Comparison of ENCODE assay signal across 29 cellular contexts in genomic region chr10:72508033-72508432, GRCh38.
"Had no signal": no experiment of that assay in that cellular context is flagged by ENCODE, and none has a peak within 500 bp of the region (broad histone marks: within the 10 kb centered on the region; RNA-seq: fewer than 3 reads in every experiment).

No MANE protein-coding gene starts in this region.

- H3K9me3 ChIP-seq: colonic mucosa, lower lobe of right lung had no signal

- H3K27me3 Mint-ChIP-seq: dendritic cell treated with granulocyte-macrophage colony-stimulating factor and Interleukin-4, amounts not matched to agents 40 ng/mL and 50 ng/mL, for 4 days; effector memory CD8-positive, alpha-beta T cell; naive B cell had no signal

- H3K27ac ChIP-seq: colonic mucosa, epithelial cell of prostate, esophagus squamous epithelium, gastrocnemius medialis, heart left ventricle, hepatocyte, lower lobe of right lung had no signal

- H3K79me2 ChIP-seq: hepatocyte had no signal

- H3K9me3 Mint-ChIP-seq: effector memory CD8-positive, alpha-beta T cell; immature natural killer cell had no signal

- H3K36me3 ChIP-seq: colonic mucosa, gastrocnemius medialis, left lung had no signal

- ATAC-seq: effector memory CD8-positive, alpha-beta T cell; esophagus mucosa; gastrocnemius medialis; heart left ventricle; left colon; left lung; left ventricle myocardium superior; lower lobe of right lung; mucosa of descending colon had no signal

- H3K27me3 ChIP-seq: colonic mucosa, esophagus squamous epithelium, gastrocnemius medialis, heart left ventricle, hepatocyte, left lung had no signal

- H3K4me3 Mint-ChIP-seq: dendritic cell treated with granulocyte-macrophage colony-stimulating factor and Interleukin-4, amounts not matched to agents 40 ng/mL and 50 ng/mL, for 4 days; effector memory CD8-positive, alpha-beta T cell; endodermal cell; immature natural killer cell; mesothelial cell of epicardium had no signal

- H3K4me2 ChIP-seq: hepatocyte had no signal

- DNase-seq: colonic mucosa; cortex of kidney; effector CD8-positive, alpha-beta T cell; effector memory CD8-positive, alpha-beta T cell; endodermal cell; erythroblast; esophagus squamous epithelium; foreskin fibroblast; foreskin melanocyte; gastrocnemius medialis; heart left ventricle; hypothalamus; immature natural killer cell; islet precursor cell; kidney; kidney glomerular epithelial cell; left colon; left lung; left ventricle myocardium superior; lower lobe of right lung; mesenchymal stem cell; mucosa of descending colon; naive B cell had no signal

- FAIRE-seq: endometrium, kidney had no signal

- H3K4me3 ChIP-seq: colonic mucosa, esophagus squamous epithelium, gastrocnemius medialis, heart left ventricle, hepatocyte, left lung, lower lobe of right lung, mucosa of descending colon had no signal

- H3K27ac Mint-ChIP-seq: dendritic cell treated with granulocyte-macrophage colony-stimulating factor and Interleukin-4, amounts not matched to agents 40 ng/mL and 50 ng/mL, for 4 days; endodermal cell; immature natural killer cell; mesothelial cell of epicardium had no signal

- H3K4me1 Mint-ChIP-seq: endodermal cell, immature natural killer cell had no signal

- H3K4me1 ChIP-seq: colonic mucosa, esophagus squamous epithelium, gastrocnemius medialis, lower lobe of right lung had no signal

- H2AFZ ChIP-seq: hepatocyte had no signal
